Comparison of ENCODE assay signal across 12 cellular contexts in the genomic region with DNA sequence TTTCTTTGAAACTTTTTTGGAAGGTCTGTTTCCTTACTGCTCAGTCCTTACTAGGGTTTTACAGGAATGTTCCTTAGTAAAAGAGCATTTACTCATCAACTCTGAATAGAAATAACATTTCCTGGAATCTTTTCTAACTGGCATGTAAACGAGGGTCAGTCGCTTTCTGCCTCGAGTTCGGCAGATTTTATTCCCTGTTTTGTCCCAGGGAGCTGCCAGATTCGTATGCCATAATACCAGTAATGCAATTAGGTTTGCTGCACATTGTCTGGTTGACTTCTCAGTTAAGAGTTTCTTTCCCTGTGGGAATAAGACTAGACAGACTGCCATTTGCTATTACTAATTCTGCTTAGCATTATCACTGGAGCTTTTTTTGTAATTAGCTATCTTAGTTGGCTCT.
"Had no signal": no experiment of that assay in that cellular context is flagged by ENCODE, and none has a peak within 500 bp of the region (broad histone marks: within the 10 kb centered on the region; RNA-seq: fewer than 3 reads in every experiment).

No MANE protein-coding gene starts in this region.

- H3K4me1 ChIP-seq: left lung had no signal

- H3K4me2 ChIP-seq: hepatocyte had no signal

- DNase-seq: activated CD4-positive, alpha-beta T cell treated with anti-CD3 and anti-CD28 coated beads, Interleukin-2, amount 50 U/mL, for 1 hour; activated naive CD4-positive, alpha-beta T cell; activated naive CD8-positive, alpha-beta T cell treated with anti-CD3 and anti-CD28 coated beads, Interleukin-2, amount 10 ng/mL, durations not matched to agents 7 days and 5 days; anterior cingulate cortex; left lung; mucosa of descending colon; naive thymus-derived CD4-positive, alpha-beta T cell had no signal

- H3K9me3 ChIP-seq: left lung, mucosa of descending colon, neutrophil, thoracic aorta had no signal

- H3K27me3 ChIP-seq: hepatocyte, left lung, neutrophil had no signal

- H3K9me3 Mint-ChIP-seq: activated T-helper 1 cell treated with anti-CD3 and anti-CD28 coated beads, Interleukin-12 subunit alpha, Interleukin-12 subunit beta, Interleukin-2, Interleukin-4 antibody, amounts not matched to agents 30 ng/mL and 10 ng/mL and 1 ng/mL, durations not matched to agents 14 hours and 24 hours and 36 hours; stimulated activated effector memory CD8-positive, alpha-beta T cell treated with anti-CD3 and anti-CD28 coated beads, Interleukin-12 subunit alpha, Interleukin-12 subunit beta, amount 100 ng/mL, for 72 hours had no signal

- H3K79me2 ChIP-seq: hepatocyte had no signal

- H2AFZ ChIP-seq: hepatocyte had no signal

- H3K27ac ChIP-seq: hepatocyte, left lung, neutrophil, thoracic aorta had no signal

- H3K27me3 Mint-ChIP-seq: activated naive CD8-positive, alpha-beta T cell treated with anti-CD3 and anti-CD28 coated beads, Interleukin-2, amount 10 ng/mL, durations not matched to agents 7 days and 5 days; naive thymus-derived CD4-positive, alpha-beta T cell had no signal

- H3K4me3 Mint-ChIP-seq: activated naive CD8-positive, alpha-beta T cell treated with anti-CD3 and anti-CD28 coated beads, Interleukin-2, amount 10 ng/mL, durations not matched to agents 7 days and 5 days; activated T-helper 1 cell treated with anti-CD3 and anti-CD28 coated beads, Interleukin-12 subunit alpha, Interleukin-12 subunit beta, Interleukin-2, Interleukin-4 antibody, amounts not matched to agents 30 ng/mL and 10 ng/mL and 1 ng/mL, durations not matched to agents 14 hours and 24 hours and 36 hours; naive thymus-derived CD4-positive, alpha-beta T cell; stimulated activated effector memory CD8-positive, alpha-beta T cell treated with anti-CD3 and anti-CD28 coated beads, Interleukin-12 subunit alpha, Interleukin-12 subunit beta, amount 100 ng/mL, for 72 hours had no signal

- H3K27ac Mint-ChIP-seq: activated naive CD8-positive, alpha-beta T cell treated with anti-CD3 and anti-CD28 coated beads, Interleukin-2, amount 10 ng/mL, durations not matched to agents 7 days and 5 days; activated T-helper 1 cell treated with anti-CD3 and anti-CD28 coated beads, Interleukin-12 subunit alpha, Interleukin-12 subunit beta, Interleukin-2, Interleukin-4 antibody, amounts not matched to agents 30 ng/mL and 10 ng/mL and 1 ng/mL, durations not matched to agents 14 hours and 24 hours and 36 hours; naive thymus-derived CD4-positive, alpha-beta T cell; stimulated activated effector memory CD8-positive, alpha-beta T cell treated with anti-CD3 and anti-CD28 coated beads, Interleukin-12 subunit alpha, Interleukin-12 subunit beta, amount 100 ng/mL, for 72 hours had no signal

- H3K36me3 ChIP-seq: left lung, neutrophil, thoracic aorta had no signal

- H3K4me3 ChIP-seq: hepatocyte, left lung, mucosa of descending colon, thoracic aorta had no signal
